ENCODE assay signal across 21 cellular contexts in genomic region chr12:85784096-85784720, GRCh38. TPM values are rescaled to one million over a fixed set of nuclear protein-coding genes. Genes with fewer than 3 reads are reported as not detected.
DNase-seq lines count a peak whose midpoint lies in the region; ATAC-seq, FAIRE-seq and TF ChIP-seq lines count a peak whose summit lies in the region.
"Had no signal": no experiment of that assay in that cellular context is flagged by ENCODE, and none has a peak within 500 bp of the region (broad histone marks: within the 10 kb centered on the region; RNA-seq: fewer than 3 reads in every experiment).

No MANE protein-coding gene starts in this region.

- intact Hi-C loops in A673 (cut with micrococcal nuclease; ENCODE audit: unreplicated experiment) = no loop called here
- intact Hi-C loops in kidney (cut with DNase I) = no loop called here

- H3K4me3 Mint-ChIP-seq in GM23338 = no peak overlapping the region
- H3K4me3 Mint-ChIP-seq in activated CD4-positive, alpha-beta memory T cell treated with anti-CD3 and anti-CD28 coated beads, Interleukin-2, amount 10 ng/mL, durations not matched to agents 7 days and 5 days = no peak overlapping the region
- H3K4me3 Mint-ChIP-seq: activated naive CD8-positive, alpha-beta T cell treated with anti-CD3 and anti-CD28 coated beads, Interleukin-2, amount 10 ng/mL, durations not matched to agents 7 days and 5 days; dendritic cell treated with granulocyte-macrophage colony-stimulating factor and Interleukin-4, amounts not matched to agents 40 ng/mL and 50 ng/mL, for 4 days had no signal

- no peaks in the 10 kb centered on the region for H3K9me3 ChIP-seq in A673 (ENCODE audit: low read depth, low read length, poor library complexity, severe bottlenecking)
- no peaks in the 10 kb centered on the region for H3K9me3 ChIP-seq in kidney (ENCODE audit: control insufficient read depth in 1 of 2, low read length in 2 of 2)
- H3K9me3 ChIP-seq: Peyer's patch, SK-N-SH had no signal

- CTCF ChIA-PET in A673 (lab: Charles Lee) = no interaction called here
- CTCF ChIA-PET in activated CD4-positive, alpha-beta memory T cell treated with anti-CD3 and anti-CD28 coated beads, Interleukin-2, amount 10 ng/mL, durations not matched to agents 7 days and 5 days (lab: Charles Lee) = no interaction called here

- no peak overlapping the region for H3K9ac ChIP-seq in kidney (ENCODE audit: low read length in 2 of 2)
- H3K9ac ChIP-seq: SK-N-SH had no signal

- ATAC-seq in GM23338 = no peak
- ATAC-seq: left cardiac atrium had no signal

- BruUV-seq in A673 (replicated peaks; lab: Mats Ljungman, UMichigan) = no TSS peak

- H3K27me3 ChIP-seq in A673 (replicated peaks; ENCODE audit: insufficient read depth, low read depth, low read length, poor library complexity) = no peaks in the 10 kb centered on the region
- H3K27me3 ChIP-seq in GM23338 (ENCODE audit: insufficient read depth) = no peaks in the 10 kb centered on the region
- H3K27me3 ChIP-seq: brain microvascular endothelial cell, Peyer's patch had no signal

- H3K27ac Mint-ChIP-seq in GM23338 = peak overlapping the region; percentile 39
- no peak overlapping the region for H3K27ac Mint-ChIP-seq in activated CD4-positive, alpha-beta memory T cell treated with anti-CD3 and anti-CD28 coated beads, Interleukin-2, amount 10 ng/mL, durations not matched to agents 7 days and 5 days
- H3K27ac Mint-ChIP-seq: activated naive CD8-positive, alpha-beta T cell treated with anti-CD3 and anti-CD28 coated beads, Interleukin-2, amount 10 ng/mL, durations not matched to agents 7 days and 5 days; dendritic cell treated with granulocyte-macrophage colony-stimulating factor and Interleukin-4, amounts not matched to agents 40 ng/mL and 50 ng/mL, for 4 days had no signal

- no peak overlapping the region for H3K4me3 ChIP-seq in A673 (ENCODE audit: low read depth, low read length, poor library complexity, severe bottlenecking)
- H3K4me3 ChIP-seq in GM23338 = no peak overlapping the region
- no peak overlapping the region for H3K4me3 ChIP-seq in fibroblast of the aortic adventitia (ENCODE audit: low read depth, low read length)
- no peak overlapping the region for H3K4me3 ChIP-seq in kidney (ENCODE audit: low read length in 2 of 2)
- H3K4me3 ChIP-seq: Peyer's patch had no signal

- no peaks in the 10 kb centered on the region for H3K79me2 ChIP-seq in GM23338 (replicated peaks; ENCODE audit: insufficient read depth)

- DNase-seq in A673 (ENCODE audit: low spot score) = no peak
- no peak for DNase-seq in GM23338 (ENCODE audit: low spot score)
- DNase-seq in OCI-M1 (lab: John Stamatoyannopoulos, UW) = peak; percentile 65
- DNase-seq in fibroblast of the aortic adventitia (ENCODE audit: low read depth) = peak; percentile 55
- DNase-seq in cerebellar nuclear complex (lab: John Stamatoyannopoulos, UW) = no peak
- no peak for DNase-seq in activated CD4-positive, alpha-beta memory T cell treated with anti-CD3 and anti-CD28 coated beads, Interleukin-2, amount 10 ng/mL, durations not matched to agents 7 days and 5 days
- no peak for DNase-seq in kidney
- DNase-seq in NCI-H82 (lab: John Stamatoyannopoulos, UW) = no peak
- DNase-seq: ACHN; activated naive CD8-positive, alpha-beta T cell treated with anti-CD3 and anti-CD28 coated beads, Interleukin-2, amount 10 ng/mL, durations not matched to agents 7 days and 5 days; brain microvascular endothelial cell; HCEC 1CT; left cardiac atrium; NCI-H187; NCI-H526 treated with DMSO at 0.1 percent for 48 hours; Peyer's patch; SK-N-SH; stimulated activated CD4-positive, alpha-beta T cell treated with anti-CD3 and anti-CD28 coated beads, Interleukin-4, amount 100 ng/mL, for 24 hours had no signal

- no peak overlapping the region for H3K4me2 ChIP-seq in GM23338
- H3K4me2 ChIP-seq: SK-N-SH had no signal

- POLR2A ChIA-PET in A673 (lab: Charles Lee; ENCODE audit: low non-redundant PET) = no interaction called here
- POLR2A ChIA-PET in activated CD4-positive, alpha-beta memory T cell treated with anti-CD3 and anti-CD28 coated beads, Interleukin-2, amount 10 ng/mL, durations not matched to agents 7 days and 5 days (lab: Charles Lee) = no interaction called here

- H4K20me1 ChIP-seq in GM23338 (replicated peaks; ENCODE audit: insufficient read depth) = no peaks in the 10 kb centered on the region

- no peaks in the 10 kb centered on the region for H3K9me2 ChIP-seq in GM23338 (ENCODE audit: insufficient read depth)
- H3K9me2 ChIP-seq: SK-N-SH had no signal

- peaks cover 27% of the 10 kb centered on the region for H3K4me1 ChIP-seq in A673 (ENCODE audit: insufficient read depth, low read length, poor library complexity, severe bottlenecking)
- peaks cover 12% of the 10 kb centered on the region for H3K4me1 ChIP-seq in GM23338 (ENCODE audit: insufficient read depth)
- H3K4me1 ChIP-seq in kidney (ENCODE audit: control insufficient read depth in 1 of 2, insufficient read depth in 1 of 2, low read depth in 1 of 2, low read length in 2 of 2) = no peaks in the 10 kb centered on the region
- H3K4me1 ChIP-seq: Peyer's patch had no signal

- H3K4me1 Mint-ChIP-seq in GM23338 = peaks cover 20% of the 10 kb centered on the region
- no peaks in the 10 kb centered on the region for H3K4me1 Mint-ChIP-seq in activated CD4-positive, alpha-beta memory T cell treated with anti-CD3 and anti-CD28 coated beads, Interleukin-2, amount 10 ng/mL, durations not matched to agents 7 days and 5 days
- H3K4me1 Mint-ChIP-seq: activated naive CD8-positive, alpha-beta T cell treated with anti-CD3 and anti-CD28 coated beads, Interleukin-2, amount 10 ng/mL, durations not matched to agents 7 days and 5 days had no signal

- peaks cover 20% of the 10 kb centered on the region; the same call in 2 of the 3 replicates for H3K9me3 Mint-ChIP-seq in GM23338
- H3K9me3 Mint-ChIP-seq in activated CD4-positive, alpha-beta memory T cell treated with anti-CD3 and anti-CD28 coated beads, Interleukin-2, amount 10 ng/mL, durations not matched to agents 7 days and 5 days = peaks cover 4% of the 10 kb centered on the region
- H3K9me3 Mint-ChIP-seq: activated naive CD8-positive, alpha-beta T cell treated with anti-CD3 and anti-CD28 coated beads, Interleukin-2, amount 10 ng/mL, durations not matched to agents 7 days and 5 days had no signal

- no peak for FAIRE-seq in kidney (lab: Jason Lieb, UNC)
- FAIRE-seq: frontal cortex had no signal

- H3K36me3 ChIP-seq in A673 (ENCODE audit: insufficient read depth, low read length, poor library complexity, severe bottlenecking) (no peaks in the 10 kb centered on the region), GM23338 (ENCODE audit: insufficient read depth) (no peaks in the 10 kb centered on the region; the same call in 1 of the 2 replicates), kidney (ENCODE audit: control insufficient read depth in 1 of 2, insufficient read depth in 2 of 2, low read length in 2 of 2) (no peaks in the 10 kb centered on the region)
- H3K36me3 ChIP-seq: brain microvascular endothelial cell, Peyer's patch had no signal

- no peak overlapping the region for H2AFZ ChIP-seq in GM23338

- peaks cover 3% of the 10 kb centered on the region for H3K27me3 Mint-ChIP-seq in GM23338 (ENCODE audit: insufficient read depth, low read depth, poor library complexity)
- no peaks in the 10 kb centered on the region for H3K27me3 Mint-ChIP-seq in activated CD4-positive, alpha-beta memory T cell treated with anti-CD3 and anti-CD28 coated beads, Interleukin-2, amount 10 ng/mL, durations not matched to agents 7 days and 5 days
- H3K27me3 Mint-ChIP-seq: activated naive CD8-positive, alpha-beta T cell treated with anti-CD3 and anti-CD28 coated beads, Interleukin-2, amount 10 ng/mL, durations not matched to agents 7 days and 5 days; dendritic cell treated with granulocyte-macrophage colony-stimulating factor and Interleukin-4, amounts not matched to agents 40 ng/mL and 50 ng/mL, for 4 days had no signal

- H3F3A ChIP-seq in GM23338 (replicated peaks; ENCODE audit: low read depth) = no peaks in the 10 kb centered on the region

- peaks cover 15% of the 10 kb centered on the region for H3K36me3 Mint-ChIP-seq in GM23338 (ENCODE audit: low read depth)
- no peaks in the 10 kb centered on the region for H3K36me3 Mint-ChIP-seq in activated CD4-positive, alpha-beta memory T cell treated with anti-CD3 and anti-CD28 coated beads, Interleukin-2, amount 10 ng/mL, durations not matched to agents 7 days and 5 days (ENCODE audit: low read depth)
- H3K36me3 Mint-ChIP-seq: activated naive CD8-positive, alpha-beta T cell treated with anti-CD3 and anti-CD28 coated beads, Interleukin-2, amount 10 ng/mL, durations not matched to agents 7 days and 5 days had no signal

- H3K27ac ChIP-seq in A673 (ENCODE audit: low read depth, low read length, poor library complexity, severe bottlenecking) (peak overlapping the region; percentile 28), GM23338 (ENCODE audit: low read depth) (no peak overlapping the region), kidney (ENCODE audit: low read depth in 2 of 2, low read length in 2 of 2) (no peak overlapping the region)
- H3K27ac ChIP-seq: brain microvascular endothelial cell, Peyer's patch had no signal

- TF ChIP-seq CTCF in A673 (conservative IDR thresholded peaks at IDR 0.05; ENCODE audit: low read depth, low read length) (no peak), GM23338 (conservative IDR thresholded peaks at IDR 0.05; ENCODE audit: low read depth in 2 of 2) (no peak), fibroblast of the aortic adventitia (IDR thresholded peaks at IDR 0.05; ENCODE audit: insufficient read depth, low read length) (no peak), kidney (IDR thresholded peaks at IDR 0.05; ENCODE audit: borderline replicate concordance, extremely low read depth, insufficient read depth) (no peak)

TF ChIP-seq in GM23338, 12 proteins besides CTCF, POLR2A, EP300 and RAD21 (continues in another document):
- no peak for TF ChIP-seq EZH2phosphoT487 (IDR thresholded peaks at IDR 0.05; ENCODE audit: unreplicated experiment)

RNA-seq across cellular contexts. Expression of gene RASSF9, which starts 52.0 kb away (rescaled TPM):
- total RNA-seq in A673 (2021) (0.09 and 0.19 TPM in 2 replicates), fibroblast of the aortic adventitia (ENCODE audit: low replicate concordance) (7.7 and 8.5 TPM in 2 replicates), kidney (10.1 TPM)
- total RNA-seq in GM23338 (2014; rRNA removed; shearing (Covaris generic)) = 0.35 and 0.39 TPM in 2 replicates
- polyA plus RNA-seq in GM23338 (2016; fragmentation: Nextera tagmentation; extraction: Ambion mirVana) (0.17 and 0.31 TPM in 2 replicates), kidney (ENCODE audit: insufficient read depth, low read depth, low replicate concordance) (1.0 TPM)
- total RNA-seq in activated CD4-positive, alpha-beta memory T cell treated with anti-CD3 and anti-CD28 coated beads, Interleukin-2, amount 10 ng/mL, durations not matched to agents 7 days and 5 days = not detected
- total RNA-seq: activated naive CD8-positive, alpha-beta T cell treated with anti-CD3 and anti-CD28 coated beads, Interleukin-2, amount 10 ng/mL, durations not matched to agents 7 days and 5 days; mononuclear cell had no signal

Comparison
In these comparisons a context has a peak if more than half of its experiments do, and no peak if none do; other contexts are left out.
1. DNase-seq: peak in OCI-M1 (single experiment) and fibroblast of the aortic adventitia (single experiment); none in A673 (single experiment), GM23338 (single experiment), cerebellar nuclear complex (0 of 2), activated CD4-positive, alpha-beta memory T cell treated with anti-CD3 and anti-CD28 coated beads, Interleukin-2, amount 10 ng/mL, durations not matched to agents 7 days and 5 days (single experiment), kidney (single experiment) and NCI-H82 (single experiment).